In the genomic region with DNA sequence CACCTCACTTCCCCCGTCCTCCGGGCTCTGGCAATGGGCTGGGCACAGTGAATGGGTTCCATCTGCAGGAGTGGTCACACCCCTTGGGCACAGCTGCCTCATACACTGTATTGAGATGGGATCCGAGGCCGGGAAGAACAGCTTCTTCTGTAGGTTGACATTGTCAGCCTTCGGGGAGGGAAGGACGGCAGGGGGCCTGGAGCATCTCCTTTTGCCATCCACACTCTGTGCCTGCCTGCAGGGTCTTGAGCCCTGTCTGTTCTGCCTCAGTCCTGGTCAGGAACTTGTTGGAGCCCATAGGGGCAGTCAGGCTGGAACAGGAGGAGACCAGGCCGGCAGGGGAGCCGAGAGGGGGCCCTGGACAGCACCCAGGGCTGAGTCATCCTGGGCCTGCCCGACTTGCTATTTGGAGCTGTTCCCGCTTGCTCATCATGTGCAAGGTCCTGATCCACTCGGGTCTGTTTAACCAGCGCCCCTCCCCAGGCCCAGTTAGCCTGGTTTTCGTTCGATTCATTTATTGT, we compare ENCODE assay signal across 8 cellular contexts.
DNase-seq lines count a peak whose midpoint lies in the region; ATAC-seq and TF ChIP-seq lines count a peak whose summit lies in the region.

No MANE protein-coding gene starts in this region.

- peaks cover 100% of the 10 kb centered on the region for H3K4me1 ChIP-seq in BLaER1
- peaks cover 80% of the 10 kb centered on the region for H3K4me1 ChIP-seq in OCI-LY1 (ENCODE audit: insufficient read depth, low read length, severe bottlenecking)
- peaks cover 33 to 46% of the 10 kb centered on the region in 2 donors for H3K4me1 ChIP-seq in neuronal stem cell (ENCODE audit: control insufficient read depth in 2 of 2, insufficient read depth in 1 of 2, low read depth in 1 of 2, low read length in 2 of 2)

- peak; percentile 40 for ATAC-seq in esophagus mucosa

- H3K9me2 ChIP-seq in OCI-LY1 (ENCODE audit: low read depth, low read length) = no peaks in the 10 kb centered on the region

- H3K18ac ChIP-seq in neuronal stem cell (ENCODE audit: low read length) = no peak overlapping the region

- no peak overlapping the region for H3K4ac ChIP-seq in neuronal stem cell (ENCODE audit: low read length)

- no peak overlapping the region; the same call in 1 of the 2 replicates for H3K4me3 ChIP-seq in BLaER1
- H3K4me3 ChIP-seq in OCI-LY1 (ENCODE audit: low read depth, low read length, poor library complexity, severe bottlenecking) = no peak overlapping the region
- H3K4me3 ChIP-seq in neuronal stem cell (ENCODE audit: low read length in 2 of 2) = no peak overlapping the region

- H3K9me3 ChIP-seq in BLaER1 = no peaks in the 10 kb centered on the region
- no peaks in the 10 kb centered on the region for H3K9me3 ChIP-seq in OCI-LY1 (ENCODE audit: low read length)
- H3K9me3 ChIP-seq in neuronal stem cell (replicated peaks in 1 of 2; ENCODE audit: control insufficient read depth in 2 of 2, insufficient read depth in 1 of 2, low read depth in 1 of 2, low read length in 2 of 2) = no peaks in the 10 kb centered on the region

- WGBS in neuronal stem cell (ENCODE audit: extremely low coverage in 2 of 2, insufficient read length in 2 of 2, insufficient replicate concordance in 1 of 2), 2 donors = no CpG with 5 or more reads among the region's 14 CpGs

- H3K27me3 ChIP-seq in BLaER1 (no peaks in the 10 kb centered on the region), OCI-LY1 (ENCODE audit: insufficient read depth, low read length) (no peaks in the 10 kb centered on the region), neuronal stem cell (ENCODE audit: control insufficient read depth in 3 of 3, insufficient read depth in 3 of 3, low read depth in 1 of 3, low read length in 3 of 3) (no peaks in the 10 kb centered on the region)

- H3K79me1 ChIP-seq in neuronal stem cell (ENCODE audit: low read depth, low read length) = peaks cover 26% of the 10 kb centered on the region

- no peak for TF ChIP-seq CTCF in OCI-LY1 (IDR thresholded peaks at IDR 0.05; ENCODE audit: low read length)

- no peak overlapping the region for H3K23ac ChIP-seq in neuronal stem cell (ENCODE audit: low read depth, low read length, poor library complexity)

- H2AK5ac ChIP-seq in neuronal stem cell (ENCODE audit: low read depth, low read length) = peak overlapping the region; percentile 12

- H3K4me2 ChIP-seq in BLaER1 (peak overlapping the region; percentile 99), OCI-LY1 (ENCODE audit: low read length) (no peak overlapping the region; the same call in 1 of the 2 replicates), neuronal stem cell (ENCODE audit: insufficient read depth, low read length, poor library complexity, severe bottlenecking) (no peak overlapping the region)

- H4K8ac ChIP-seq in neuronal stem cell (ENCODE audit: low read depth, low read length) = no peak overlapping the region

- H4K91ac ChIP-seq in neuronal stem cell (ENCODE audit: low read depth, low read length, poor library complexity) = no peak overlapping the region

- H3F3A ChIP-seq in OCI-LY1 (ENCODE audit: insufficient read depth, low read length) = no peaks in the 10 kb centered on the region

- no peak overlapping the region for H2AFZ ChIP-seq in OCI-LY1 (ENCODE audit: low read length)
- no peak overlapping the region for H2AFZ ChIP-seq in neuronal stem cell (ENCODE audit: low read length)

- no peak overlapping the region for H2BK12ac ChIP-seq in neuronal stem cell (ENCODE audit: low read length)

- no peaks in the 10 kb centered on the region for H3K79me2 ChIP-seq in OCI-LY1 (ENCODE audit: insufficient read depth, low read length)

- H3K27ac ChIP-seq in BLaER1 (peak overlapping the region; percentile 99), OCI-LY1 (ENCODE audit: low read depth, low read length, poor library complexity, severe bottlenecking) (peak overlapping the region; percentile 99), neuronal stem cell (replicated peaks; ENCODE audit: low read length) (peak overlapping the region; percentile 15)

- H4K20me1 ChIP-seq in BLaER1 (peaks cover 28% of the 10 kb centered on the region), OCI-LY1 (ENCODE audit: insufficient read depth, low read length) (no peaks in the 10 kb centered on the region)

- no peak overlapping the region for H2BK5ac ChIP-seq in neuronal stem cell (ENCODE audit: low read length)

- H3K14ac ChIP-seq in neuronal stem cell (ENCODE audit: low read length) = no peak overlapping the region

- DNase-seq in neuronal stem cell (ENCODE audit: low spot score) = no peak
- DNase-seq in AML-193 (lab: John Stamatoyannopoulos, UW) = no peak
- no peak for DNase-seq in NOMO-1 treated with DMSO at 0.1 percent for 48 hours (lab: John Stamatoyannopoulos, UW; ENCODE audit: unreplicated experiment)
- DNase-seq in cerebellar cortex (ENCODE audit: low spot score) = no peak
- no peak for DNase-seq in iPS-NIHi7 (ENCODE audit: extremely low spot score)

- peak overlapping the region; percentile 73; the same call in 1 of the 2 replicates for H3K9ac ChIP-seq in BLaER1
- no peak overlapping the region; the same call in 1 of the 2 replicates for H3K9ac ChIP-seq in OCI-LY1 (ENCODE audit: low read length)
- peak overlapping the region; percentile 45 for H3K9ac ChIP-seq in neuronal stem cell (ENCODE audit: low read depth, low read length, poor library complexity)

- H2BK120ac ChIP-seq in neuronal stem cell (ENCODE audit: low read depth, low read length) = no peak overlapping the region

- no peak overlapping the region for H2BK15ac ChIP-seq in neuronal stem cell (ENCODE audit: low read length)

- no peaks in the 10 kb centered on the region for H3K36me3 ChIP-seq in BLaER1
- peaks cover 8% of the 10 kb centered on the region; the same call in 1 of the 2 replicates for H3K36me3 ChIP-seq in OCI-LY1 (ENCODE audit: insufficient read depth, low read length)
- peaks cover 0 to 1% of the 10 kb centered on the region in 2 donors for H3K36me3 ChIP-seq in neuronal stem cell (replicated peaks in 1 of 2; ENCODE audit: control insufficient read depth in 2 of 2, insufficient read depth in 2 of 2, low read length in 2 of 2)

Comparison
In these comparisons a context has a peak if more than half of its experiments do, and no peak if none do; other contexts are left out.
1. H3K27ac ChIP-seq: peak in every context shown above with its lines; median percentile 99 in BLaER1; 99 in OCI-LY1; 15 in neuronal stem cell.